ENCODE assay signal across 1 cellular context in the genomic region with DNA sequence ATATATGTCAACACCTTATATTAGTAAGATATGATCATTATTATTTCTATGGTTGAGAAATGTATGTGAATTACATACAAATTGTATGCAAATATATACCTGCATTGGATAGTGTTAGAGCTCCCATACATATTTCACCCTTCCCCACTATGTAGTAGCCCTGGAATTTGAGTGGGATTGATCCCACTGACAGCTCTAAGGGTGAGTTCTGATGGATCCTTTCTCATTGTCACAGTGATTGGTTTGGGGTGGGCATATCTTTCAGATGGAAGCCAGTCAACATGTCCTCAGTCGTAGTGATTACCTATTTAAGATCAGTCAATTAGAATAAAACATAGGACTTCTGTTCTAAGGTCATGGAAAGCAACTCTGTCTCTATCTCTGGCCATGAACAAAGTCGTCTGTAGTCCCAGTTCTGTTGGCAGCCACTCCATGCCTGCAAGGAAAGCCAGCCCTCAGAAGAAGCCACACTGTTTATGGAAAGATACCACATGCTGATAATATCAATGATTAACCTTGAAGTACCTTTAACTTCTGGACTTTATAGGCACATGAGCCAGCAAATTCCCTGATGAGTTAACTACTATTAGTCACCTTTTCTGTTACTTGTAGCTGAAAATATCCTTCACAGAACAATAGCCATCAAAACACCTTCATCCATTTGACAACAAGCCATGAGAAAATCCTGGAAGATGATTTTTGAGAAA.
TF ChIP-seq lines count a peak whose summit lies in the region.

No MANE protein-coding gene starts in this region.

TF ChIP-seq in endothelial cell of umbilical vein, 7 proteins besides CTCF, POLR2A, EP300 and RAD21:
- TF ChIP-seq JUN (IDR thresholded peaks at IDR 0.05; ENCODE audit: borderline replicate concordance, insufficient read depth, insufficient read length, low read depth) (no peak), EZH2 (IDR thresholded peaks at IDR 0.05; ENCODE audit: borderline replicate concordance, low read depth, low read length, severe bottlenecking) (no peak), GATA2 (IDR thresholded peaks at IDR 0.05; ENCODE audit: insufficient read depth, insufficient read length, low read depth, low read length) (peak; percentile 38)
TF ChIP-seq in endothelial cell of umbilical vein: peak in this region for 1.
